In genomic region chr7:26141077-26141476, GRCh38 we compare ENCODE assay signal across 14 cellular contexts.
"Had no signal": no experiment of that assay in that cellular context is flagged by ENCODE, and none has a peak within 500 bp of the region (broad histone marks: within the 10 kb centered on the region; RNA-seq: fewer than 3 reads in every experiment).

No MANE protein-coding gene starts in this region.

- DNase-seq: activated CD4-positive, alpha-beta memory T cell treated with anti-CD3 and anti-CD28 coated beads, Interleukin-2, amount 10 ng/mL, durations not matched to agents 7 days and 5 days; activated CD4-positive, alpha-beta T cell treated with anti-CD3 and anti-CD28 coated beads for 4 hours; activated effector memory CD4-positive, alpha-beta T cell treated with anti-CD3 and anti-CD28 coated beads, Interleukin-2, amount 50 U/mL, for 16 hours; activated T-cell treated with anti-CD3 and anti-CD28 coated beads, Interleukin-2, amount 50 U/mL, for 24 hours; amygdala; body of pancreas; caudate nucleus; islet precursor cell; natural killer cell; thyroid gland; uterus had no signal

- H3K27me3 Mint-ChIP-seq: activated naive CD8-positive, alpha-beta T cell had no signal

- ATAC-seq: body of pancreas; gastroesophageal sphincter; natural killer cell; stimulated activated memory B cell treated with anti-CD40 and anti-IgM and Interleukin-4, amounts not matched to agents 10 μg/mL and 1 μg/mL and 100 μg/mL, for 72 hours had no signal

- H3K4me1 Mint-ChIP-seq: activated CD4-positive, alpha-beta memory T cell treated with anti-CD3 and anti-CD28 coated beads, Interleukin-2, amount 10 ng/mL, durations not matched to agents 7 days and 5 days; natural killer cell; stimulated activated memory B cell treated with anti-CD40 and anti-IgM and Interleukin-4, amounts not matched to agents 10 μg/mL and 1 μg/mL and 100 μg/mL, for 72 hours had no signal

- H3K9me3 Mint-ChIP-seq: activated CD4-positive, alpha-beta memory T cell treated with anti-CD3 and anti-CD28 coated beads, Interleukin-2, amount 10 ng/mL, durations not matched to agents 7 days and 5 days; activated T-cell treated with anti-CD3 and anti-CD28 coated beads, Interleukin-2, amount 50 U/mL, for 24 hours; natural killer cell; stimulated activated memory B cell treated with anti-CD40 and anti-IgM and Interleukin-4, amounts not matched to agents 10 μg/mL and 1 μg/mL and 100 μg/mL, for 72 hours had no signal

- H3K4me3 Mint-ChIP-seq: activated CD4-positive, alpha-beta memory T cell treated with anti-CD3 and anti-CD28 coated beads, Interleukin-2, amount 10 ng/mL, durations not matched to agents 7 days and 5 days; activated naive CD8-positive, alpha-beta T cell; activated T-cell treated with anti-CD3 and anti-CD28 coated beads, Interleukin-2, amount 50 U/mL, for 24 hours; natural killer cell; stimulated activated memory B cell treated with anti-CD40 and anti-IgM and Interleukin-4, amounts not matched to agents 10 μg/mL and 1 μg/mL and 100 μg/mL, for 72 hours had no signal

- H3K36me3 Mint-ChIP-seq: activated naive CD8-positive, alpha-beta T cell; natural killer cell; stimulated activated memory B cell treated with anti-CD40 and anti-IgM and Interleukin-4, amounts not matched to agents 10 μg/mL and 1 μg/mL and 100 μg/mL, for 72 hours had no signal

- H3K27ac Mint-ChIP-seq: activated CD4-positive, alpha-beta memory T cell treated with anti-CD3 and anti-CD28 coated beads, Interleukin-2, amount 10 ng/mL, durations not matched to agents 7 days and 5 days; activated naive CD8-positive, alpha-beta T cell; activated T-cell treated with anti-CD3 and anti-CD28 coated beads, Interleukin-2, amount 50 U/mL, for 24 hours; natural killer cell; stimulated activated memory B cell treated with anti-CD40 and anti-IgM and Interleukin-4, amounts not matched to agents 10 μg/mL and 1 μg/mL and 100 μg/mL, for 72 hours had no signal
